ENCODE assay signal across 8 cellular contexts in the genomic region with DNA sequence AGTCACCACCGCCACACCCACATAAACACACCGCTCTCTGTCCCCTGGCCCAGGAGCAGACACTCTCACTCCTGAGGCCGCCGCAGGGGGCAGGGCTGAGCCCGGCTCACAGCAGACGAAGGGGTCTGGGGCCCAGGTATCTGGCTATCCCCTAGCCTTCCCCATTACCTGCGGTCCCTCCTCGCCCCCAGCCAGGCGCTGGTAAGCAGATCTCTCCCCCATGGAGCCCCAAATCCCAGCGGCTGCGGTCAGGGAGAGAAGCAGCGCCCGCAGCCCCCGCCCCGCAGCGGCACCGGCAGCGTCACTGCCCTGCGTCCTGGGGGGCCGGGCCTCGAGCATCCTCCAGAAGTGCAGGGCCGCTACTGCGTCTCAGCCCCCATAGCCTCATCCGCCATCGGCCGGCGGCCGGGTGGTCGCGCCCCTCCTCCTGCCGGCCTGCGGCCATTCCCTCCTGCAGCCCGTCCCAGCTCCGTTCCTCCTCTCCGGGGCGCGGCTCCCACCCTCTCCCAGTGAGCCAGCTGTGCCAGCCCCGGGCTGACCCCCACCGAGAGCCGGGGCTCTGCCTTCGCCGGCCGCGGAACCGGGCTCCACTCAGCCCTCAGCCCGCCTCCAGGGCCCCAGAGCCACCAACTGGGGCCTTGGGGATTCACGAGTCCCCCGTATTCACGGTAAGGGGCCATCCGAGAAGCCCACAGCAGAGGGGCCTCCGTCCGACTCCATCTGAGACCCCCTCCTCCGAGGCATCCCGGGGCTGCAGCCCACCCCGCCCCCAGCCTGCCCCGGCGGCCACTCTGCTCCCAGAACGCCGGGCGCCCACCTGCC. TPM values are rescaled to one million over a fixed set of nuclear protein-coding genes. Genes with fewer than 3 reads are reported as not detected.
DNase-seq lines count a peak whose midpoint lies in the region; ATAC-seq and TF ChIP-seq lines count a peak whose summit lies in the region.

No MANE protein-coding gene starts in this region.

- WGBS in esophagus squamous epithelium, 2 donors: 0% methylated on average over 5 to 6 of the region's 60 CpGs
- WGBS in thyroid gland, 2 donors: 1 to 4% methylated on average over 15 to 16 of the region's 60 CpGs

- H3K4me1 ChIP-seq in esophagus squamous epithelium: peaks cover 44 to 96% (median 46%) of the 10 kb centered on the region in 3 donors
- H3K4me1 ChIP-seq in thyroid gland: peaks cover 49 to 62% of the 10 kb centered on the region in 2 donors

- H3K27ac ChIP-seq in esophagus squamous epithelium: peak overlapping the region; percentile 85 to 94 (median 91)
- H3K27ac ChIP-seq in thyroid gland: peak overlapping the region in 2 of 3 donors; percentile 71 to 84

- no peak overlapping the region for H3K27ac Mint-ChIP-seq in nephron progenitor cell

- no peaks in the 10 kb centered on the region for H3K27me3 ChIP-seq in esophagus squamous epithelium
- no peaks in the 10 kb centered on the region for H3K27me3 ChIP-seq in thyroid gland

- H3K9me3 ChIP-seq in esophagus squamous epithelium (no peaks in the 10 kb centered on the region), thyroid gland (no peaks in the 10 kb centered on the region)

- H3K4me1 Mint-ChIP-seq in nephron progenitor cell: peaks cover 84% of the 10 kb centered on the region

- H3K27me3 Mint-ChIP-seq in nephron progenitor cell (ENCODE audit: low read depth, poor library complexity): peaks cover 9% of the 10 kb centered on the region

- H3K4me3 Mint-ChIP-seq in nephron progenitor cell: peak overlapping the region; percentile 82

- no peaks in the 10 kb centered on the region for H3K9me3 Mint-ChIP-seq in nephron progenitor cell

- ATAC-seq in GM18907 (IDR thresholded peaks at IDR 0.05; ENCODE audit: unreplicated experiment) (peak; percentile 66), HG03196 (IDR thresholded peaks at IDR 0.05; ENCODE audit: unreplicated experiment) (peak; percentile 41)

- peak overlapping the region; percentile 52 to 69 (median 62) for H3K4me3 ChIP-seq in esophagus squamous epithelium
- H3K4me3 ChIP-seq in thyroid gland (replicated peaks in 1 of 3): peak overlapping the region in 2 of 3 donors; percentile 25 to 54

- DNase-seq in AG09319 (ENCODE audit: extremely low read depth, low read depth): no peak
- DNase-seq in NOMO-1 (lab: John Stamatoyannopoulos, UW; ENCODE audit: unreplicated experiment in 2 of 2): peak; percentile 51 to 80
- DNase-seq in activated T-cell treated with anti-CD3 and anti-CD28 coated beads, Interleukin-2, amount 50 U/mL, for 1 hour: peak; percentile 70
- DNase-seq in esophagus squamous epithelium (lab: John Stamatoyannopoulos, UW): no peak
- peak; percentile 46 for DNase-seq in nephron progenitor cell
- DNase-seq in thyroid gland: peak; percentile 39 to 49

- intact Hi-C loops in esophagus squamous epithelium (cut with DNase I) (loop anchor here (5.0 kb wide), 1 partner anchor 33 kb away; no protein-coding TSS in a partner anchor), thyroid gland (cut with DNase I) (loop anchor here (2.0 kb wide), 2 partner anchors 14 to 32 kb away; partner anchors contain the start of gene TNK2)

- no peaks in the 10 kb centered on the region for H3K36me3 Mint-ChIP-seq in nephron progenitor cell (ENCODE audit: low read depth)

- H3K36me3 ChIP-seq in esophagus squamous epithelium: peaks cover 0 to 9% (median 0%) of the 10 kb centered on the region in 3 donors
- no peaks in the 10 kb centered on the region for H3K36me3 ChIP-seq in thyroid gland

- TF ChIP-seq CTCF in AG09319 (IDR thresholded peaks at IDR 0.05; ENCODE audit: low read depth, low read length) (peak; percentile 47), esophagus squamous epithelium (IDR thresholded peaks at IDR 0.05) (no peak), nephron progenitor cell (IDR thresholded peaks at IDR 0.05) (no peak), thyroid gland (IDR thresholded peaks at IDR 0.05) (peak in 1 of 6 experiments; percentile 2)

- TF ChIP-seq POLR2A in esophagus squamous epithelium (IDR thresholded peaks at IDR 0.05) (no peak), thyroid gland (IDR thresholded peaks at IDR 0.05) (no peak)

RNA-seq across cellular contexts. Expression of gene TNK2, which starts 13.1 kb away (rescaled TPM):
- 10 to 100 TPM; 18.4 to 45.7 (median 42.8) TPM for total RNA-seq in esophagus squamous epithelium
- total RNA-seq in thyroid gland: 10 to 100 TPM; 10.2 to 21.1 (median 12.7) TPM

Comparison
In these comparisons a context has a peak if more than half of its experiments do, and no peak if none do; other contexts are left out.
1. DNase-seq: peak in NOMO-1 (2 of 2), activated T-cell treated with anti-CD3 and anti-CD28 coated beads, Interleukin-2, amount 50 U/mL, for 1 hour (single experiment), nephron progenitor cell (single experiment) and thyroid gland (2 of 2); none in AG09319 (single experiment) and esophagus squamous epithelium (single experiment).